ENCODE assay signal across 18 cellular contexts in genomic region chr13:51324714-51325440, GRCh38. TPM values are rescaled to one million over a fixed set of nuclear protein-coding genes. Genes with fewer than 3 reads are reported as not detected.
DNase-seq lines count a peak whose midpoint lies in the region; ATAC-seq and TF ChIP-seq lines count a peak whose summit lies in the region.
"Had no signal": no experiment of that assay in that cellular context is flagged by ENCODE, and none has a peak within 500 bp of the region (broad histone marks: within the 10 kb centered on the region; RNA-seq: fewer than 3 reads in every experiment).

No MANE protein-coding gene starts in this region.

- H3K27ac Mint-ChIP-seq in brain (peak overlapping the region in 3 of 5 experiments; percentile 24 to 72 (median 51)), osteocyte (ENCODE audit: unreplicated experiment) (no peak overlapping the region)
- H3K27ac Mint-ChIP-seq: naive thymus-derived CD4-positive, alpha-beta T cell had no signal

- ATAC-seq in GM18511 (IDR thresholded peaks at IDR 0.05; ENCODE audit: unreplicated experiment), result peak; percentile 75
- ATAC-seq in HG02885 (IDR thresholded peaks at IDR 0.05; ENCODE audit: poor library complexity, unreplicated experiment), result peak; percentile 78
- no peak for ATAC-seq in HG02840 (IDR thresholded peaks at IDR 0.05; ENCODE audit: low FRiP score, unreplicated experiment)
- ATAC-seq in GM19467 (IDR thresholded peaks at IDR 0.05; ENCODE audit: unreplicated experiment), result no peak
- ATAC-seq in GM21526 (IDR thresholded peaks at IDR 0.05; ENCODE audit: low FRiP score, unreplicated experiment), result no peak
- ATAC-seq: naive thymus-derived CD4-positive, alpha-beta T cell; stimulated activated naive CD8-positive, alpha-beta T cell treated with anti-CD3 and anti-CD28 coated beads, Interleukin-15, Interleukin-2, amounts not matched to agents 100 U/mL and 50 U/mL, for 24 hours had no signal

- no peaks in the 10 kb centered on the region for H3K9me3 Mint-ChIP-seq in brain
- no peaks in the 10 kb centered on the region for H3K9me3 Mint-ChIP-seq in osteocyte (ENCODE audit: unreplicated experiment)
- H3K9me3 Mint-ChIP-seq: naive thymus-derived CD4-positive, alpha-beta T cell had no signal

- TF ChIP-seq CTCF in brain (conservative IDR thresholded peaks at IDR 0.05) (no peak), osteocyte (IDR thresholded peaks at IDR 0.05) (no peak)

- peaks cover 56% of the 10 kb centered on the region for H3K4me1 Mint-ChIP-seq in brain
- peaks cover 2% of the 10 kb centered on the region for H3K4me1 Mint-ChIP-seq in osteocyte (ENCODE audit: unreplicated experiment)
- H3K4me1 Mint-ChIP-seq: naive thymus-derived CD4-positive, alpha-beta T cell had no signal

- peaks cover 7% of the 10 kb centered on the region for H3K27me3 Mint-ChIP-seq in brain
- peaks cover 2% of the 10 kb centered on the region for H3K27me3 Mint-ChIP-seq in osteocyte (ENCODE audit: unreplicated experiment)
- H3K27me3 Mint-ChIP-seq: naive thymus-derived CD4-positive, alpha-beta T cell had no signal

- peak; percentile 17 for DNase-seq in osteocyte (ENCODE audit: extremely low spot score, unreplicated experiment)
- DNase-seq in effector CD8-positive, alpha-beta T cell (lab: John Stamatoyannopoulos, UW), result no peak
- DNase-seq: activated CD4-positive, alpha-beta T cell treated with anti-CD3 and anti-CD28 coated beads for 4 hours; effector CD4-positive, alpha-beta T cell; foreskin keratinocyte; left colon; naive thymus-derived CD4-positive, alpha-beta T cell; NCI-H1105 treated with DMSO at 0.1 percent for 48 hours; NCI-H510A treated with DMSO at 0.1 percent for 48 hours; stimulated activated naive CD8-positive, alpha-beta T cell treated with anti-CD3 and anti-CD28 coated beads, Interleukin-15, Interleukin-2, amounts not matched to agents 100 U/mL and 50 U/mL, for 24 hours had no signal

- no peak overlapping the region for H3K4me3 Mint-ChIP-seq in brain
- no peak overlapping the region for H3K4me3 Mint-ChIP-seq in osteocyte (ENCODE audit: unreplicated experiment)
- H3K4me3 Mint-ChIP-seq: naive thymus-derived CD4-positive, alpha-beta T cell had no signal

- H3K36me3 Mint-ChIP-seq in brain (no peaks in the 10 kb centered on the region), osteocyte (ENCODE audit: unreplicated experiment) (no peaks in the 10 kb centered on the region)
- H3K36me3 Mint-ChIP-seq: naive thymus-derived CD4-positive, alpha-beta T cell had no signal

RNA-seq across cellular contexts. Expression of gene SERPINE3, which starts 14.6 kb away (rescaled TPM):
- polyA plus RNA-seq in brain (ENCODE audit: insufficient read depth, low read depth, low replicate concordance), result not detected
- total RNA-seq in osteocyte, result not detected in 2 replicates
- total RNA-seq: astrocyte; foreskin keratinocyte; left colon; naive thymus-derived CD4-positive, alpha-beta T cell; T-helper 1 cell treated with Interleukin-12 subunit alpha and Interleukin-12 subunit beta and Interleukin-4 antibody, amounts not matched to agents 30 ng/mL and 1 ng/mL, for 36 hours had no signal
- polyA plus RNA-seq: foreskin keratinocyte; naive thymus-derived CD4-positive, alpha-beta T cell had no signal

Comparison
In these comparisons a context has a peak if more than half of its experiments do, and no peak if none do; other contexts are left out.
1. ATAC-seq: peak in GM18511 (single experiment) and HG02885 (single experiment); none in HG02840 (single experiment), GM19467 (single experiment) and GM21526 (single experiment).